1 cellular context compared by ENCODE assay signal in the genomic region with DNA sequence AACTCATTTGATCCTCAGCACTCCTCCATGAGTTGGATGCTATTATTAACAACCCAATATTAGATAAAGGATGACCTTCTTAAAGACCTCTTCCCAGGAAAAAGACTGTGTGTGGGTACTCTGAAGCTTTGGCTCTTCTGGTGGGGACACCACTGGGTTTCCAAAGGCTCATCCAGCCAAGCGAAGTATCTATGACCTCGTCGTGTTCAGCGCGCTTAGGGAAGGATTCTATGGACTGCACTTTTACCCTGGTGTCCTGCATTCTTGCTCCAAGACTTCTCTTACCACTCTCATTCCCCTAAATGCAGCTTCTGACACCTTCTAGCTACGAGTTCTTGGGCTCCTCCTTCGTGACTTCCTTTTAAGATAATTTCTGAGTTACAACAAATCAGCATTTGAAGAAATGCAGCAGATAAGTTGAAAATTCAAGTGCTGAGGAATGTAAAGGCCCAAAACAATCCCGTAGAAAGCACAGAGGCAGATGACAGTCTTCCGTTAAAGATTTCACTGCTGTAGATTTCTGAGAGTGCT.
TF ChIP-seq lines count a peak whose summit lies in the region.

No MANE protein-coding gene starts in this region.

TF ChIP-seq in GM23338, 12 proteins besides CTCF, POLR2A, EP300 and RAD21 (continued from another document):
- TF ChIP-seq, protein P1, sequence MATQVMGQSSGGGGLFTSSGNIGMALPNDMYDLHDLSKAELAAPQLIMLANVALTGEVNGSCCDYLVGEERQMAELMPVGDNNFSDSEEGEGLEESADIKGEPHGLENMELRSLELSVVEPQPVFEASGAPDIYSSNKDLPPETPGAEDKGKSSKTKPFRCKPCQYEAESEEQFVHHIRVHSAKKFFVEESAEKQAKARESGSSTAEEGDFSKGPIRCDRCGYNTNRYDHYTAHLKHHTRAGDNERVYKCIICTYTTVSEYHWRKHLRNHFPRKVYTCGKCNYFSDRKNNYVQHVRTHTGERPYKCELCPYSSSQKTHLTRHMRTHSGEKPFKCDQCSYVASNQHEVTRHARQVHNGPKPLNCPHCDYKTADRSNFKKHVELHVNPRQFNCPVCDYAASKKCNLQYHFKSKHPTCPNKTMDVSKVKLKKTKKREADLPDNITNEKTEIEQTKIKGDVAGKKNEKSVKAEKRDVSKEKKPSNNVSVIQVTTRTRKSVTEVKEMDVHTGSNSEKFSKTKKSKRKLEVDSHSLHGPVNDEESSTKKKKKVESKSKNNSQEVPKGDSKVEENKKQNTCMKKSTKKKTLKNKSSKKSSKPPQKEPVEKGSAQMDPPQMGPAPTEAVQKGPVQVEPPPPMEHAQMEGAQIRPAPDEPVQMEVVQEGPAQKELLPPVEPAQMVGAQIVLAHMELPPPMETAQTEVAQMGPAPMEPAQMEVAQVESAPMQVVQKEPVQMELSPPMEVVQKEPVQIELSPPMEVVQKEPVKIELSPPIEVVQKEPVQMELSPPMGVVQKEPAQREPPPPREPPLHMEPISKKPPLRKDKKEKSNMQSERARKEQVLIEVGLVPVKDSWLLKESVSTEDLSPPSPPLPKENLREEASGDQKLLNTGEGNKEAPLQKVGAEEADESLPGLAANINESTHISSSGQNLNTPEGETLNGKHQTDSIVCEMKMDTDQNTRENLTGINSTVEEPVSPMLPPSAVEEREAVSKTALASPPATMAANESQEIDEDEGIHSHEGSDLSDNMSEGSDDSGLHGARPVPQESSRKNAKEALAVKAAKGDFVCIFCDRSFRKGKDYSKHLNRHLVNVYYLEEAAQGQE (IDR thresholded peaks at IDR 0.05; ENCODE audit: unreplicated experiment) = no peak
- TF ChIP-seq NANOG (IDR thresholded peaks at IDR 0.05; ENCODE audit: borderline replicate concordance) (no peak), EZH2 (IDR thresholded peaks at IDR 0.05; ENCODE audit: low read depth, unreplicated experiment) (no peak), ZNF331 (CRISPR knock-in tag; IDR thresholded peaks at IDR 0.05; ENCODE audit: low read depth) (no peak), CREB1 (CRISPR knock-in tag; IDR thresholded peaks at IDR 0.05; ENCODE audit: low read depth) (no peak)
